Comparison of ENCODE assay signal across 1 cellular context in genomic region chr4:182749768-182750167, GRCh38.
TF ChIP-seq lines count a peak whose summit lies in the region.

No MANE protein-coding gene starts in this region.

TF ChIP-seq in IMR-90, 13 proteins besides CTCF, POLR2A, EP300 and RAD21:
- TF ChIP-seq ELK1 (IDR thresholded peaks at IDR 0.05; ENCODE audit: borderline replicate concordance, low read depth, low read length): no peak
